ENCODE assay signal across 11 cellular contexts in the genomic region with DNA sequence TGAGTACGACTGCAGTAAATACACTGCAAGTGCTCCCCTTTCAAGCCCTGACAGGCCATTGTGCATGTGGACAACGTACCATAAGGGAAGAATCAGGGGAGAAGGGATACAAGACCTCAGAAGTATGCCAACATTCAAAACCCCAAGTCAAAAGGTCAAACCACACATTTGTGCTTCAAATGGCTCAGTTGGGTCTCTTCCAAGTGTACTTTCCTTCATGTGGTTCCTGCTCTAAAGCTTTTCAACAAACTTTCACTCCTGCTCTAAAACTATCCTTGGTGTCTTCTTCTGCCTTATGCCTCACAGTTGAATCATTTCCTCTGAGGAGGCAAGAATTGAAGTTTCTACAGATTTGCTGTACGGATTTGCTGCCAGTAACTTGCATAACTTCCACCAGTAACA.
DNase-seq lines count a peak whose midpoint lies in the region; ATAC-seq and TF ChIP-seq lines count a peak whose summit lies in the region.
"Had no signal": no experiment of that assay in that cellular context is flagged by ENCODE, and none has a peak within 500 bp of the region (broad histone marks: within the 10 kb centered on the region; RNA-seq: fewer than 3 reads in every experiment).

No MANE protein-coding gene starts in this region.

- H3K4me1 Mint-ChIP-seq in WTC11, result peaks cover 20% of the 10 kb centered on the region

- no peaks in the 10 kb centered on the region; the same call in 1 of the 2 replicates for H3K36me3 Mint-ChIP-seq in WTC11

- no peak overlapping the region for H3K4me3 Mint-ChIP-seq in WTC11
- H3K4me3 Mint-ChIP-seq: activated T-cell treated with anti-CD3 and anti-CD28 coated beads, Interleukin-2, amount 50 U/mL, for 4 hours had no signal

- intact Hi-C loops in PC-3 (cut with micrococcal nuclease), result no loop called here

- H3K9me2 ChIP-seq in PC-3 (replicated peaks; ENCODE audit: low read length), result no peaks in the 10 kb centered on the region

- CTCF ChIA-PET in PC-3 (lab: Charles Lee) (no interaction called here), WTC11 (lab: Charles Lee) (no interaction called here)

- no TSS peak for BruUV-seq in PC-3 (replicated peaks; lab: Mats Ljungman, UMichigan)

- peaks cover 5% of the 10 kb centered on the region; the same call in 1 of the 2 replicates for H3K9me3 Mint-ChIP-seq in WTC11

- H3K27ac Mint-ChIP-seq in WTC11, result no peak overlapping the region

- ATAC-seq in PC-3 (peak; percentile 92), HG02610 (IDR thresholded peaks at IDR 0.05; ENCODE audit: unreplicated experiment) (no peak), WTC11 (no peak)
- ATAC-seq: activated T-cell treated with anti-CD3 and anti-CD28 coated beads, Interleukin-2, amount 50 U/mL, for 4 hours; stimulated activated naive CD8-positive, alpha-beta T cell treated with anti-CD3 and anti-CD28 coated beads, Interleukin-15, Interleukin-2, amounts not matched to agents 100 U/mL and 50 U/mL, for 24 hours had no signal

- H3F3A ChIP-seq in PC-3 (ENCODE audit: low read length, unreplicated experiment), result no peaks in the 10 kb centered on the region

- H3K36me3 ChIP-seq in PC-3 (ENCODE audit: low read depth, low read length) (no peaks in the 10 kb centered on the region), osteoblast (ENCODE audit: insufficient read depth, low read length) (no peaks in the 10 kb centered on the region)

- H2AFZ ChIP-seq in PC-3 (ENCODE audit: low read length) (no peak overlapping the region), osteoblast (ENCODE audit: low read length) (peak overlapping the region; percentile 64)

- H3K27me3 ChIP-seq in PC-3 (ENCODE audit: low read length) (no peaks in the 10 kb centered on the region), osteoblast (ENCODE audit: insufficient read depth, low read length) (no peaks in the 10 kb centered on the region)

- DNase-seq in GM04503 (ENCODE audit: low read depth) (peak; percentile 98), PC-3 (peak; percentile 87), epidermal melanocyte (ENCODE audit: insufficient read length, low spot score) (peak; percentile 22), osteoblast (ENCODE audit: insufficient read length, low spot score, missing footprints) (peak; percentile 44), NCI-H524 treated with DMSO at 0.1 percent for 48 hours (lab: John Stamatoyannopoulos, UW) (no peak), WTC11 (ENCODE audit: low spot score) (no peak)
- DNase-seq in effector CD8-positive, alpha-beta T cell (lab: John Stamatoyannopoulos, UW), result no peak
- DNase-seq: activated T-cell treated with anti-CD3 and anti-CD28 coated beads, Interleukin-2, amount 50 U/mL, for 4 hours; NCI-H1048; stimulated activated naive CD8-positive, alpha-beta T cell treated with anti-CD3 and anti-CD28 coated beads, Interleukin-15, Interleukin-2, amounts not matched to agents 100 U/mL and 50 U/mL, for 24 hours had no signal

- H4K20me1 ChIP-seq in PC-3 (ENCODE audit: low read length) (no peaks in the 10 kb centered on the region), osteoblast (ENCODE audit: insufficient read depth, low read length) (no peaks in the 10 kb centered on the region)

- H3K9me3 ChIP-seq in PC-3 (ENCODE audit: low read length) (no peaks in the 10 kb centered on the region), osteoblast (ENCODE audit: low read depth, low read length) (no peaks in the 10 kb centered on the region)

- H3K27ac ChIP-seq in PC-3 (ENCODE audit: low read length) (peak overlapping the region; percentile 53), osteoblast (ENCODE audit: low read depth, low read length) (peak overlapping the region; percentile 81)

- POLR2A ChIA-PET in PC-3 (lab: Charles Lee; ENCODE audit: unreplicated experiment) (no interaction called here), WTC11 (lab: Charles Lee) (no interaction called here)

- H3K4me1 ChIP-seq in PC-3 (ENCODE audit: insufficient read depth, low read length) (peaks cover 28% of the 10 kb centered on the region), osteoblast (ENCODE audit: insufficient read depth, low read length) (peaks cover 35% of the 10 kb centered on the region)

- TF ChIP-seq CTCF in PC-3 (conservative IDR thresholded peaks at IDR 0.05; ENCODE audit: low read depth, low read length) (no peak), osteoblast (IDR thresholded peaks at IDR 0.05; ENCODE audit: extremely low read depth, low read depth, low read length) (no peak), WTC11 (IDR thresholded peaks at IDR 0.05) (no peak)

- H3K4me3 ChIP-seq in PC-3 (ENCODE audit: low read length) (no peak overlapping the region), osteoblast (ENCODE audit: insufficient read depth, low read length) (peak overlapping the region; percentile 48)

- H3K9ac ChIP-seq in PC-3 (ENCODE audit: low read length), result no peak overlapping the region

- H3K27me3 Mint-ChIP-seq in WTC11 (ENCODE audit: low read depth), result no peaks in the 10 kb centered on the region

- H3K79me2 ChIP-seq in PC-3 (ENCODE audit: low read length) (no peaks in the 10 kb centered on the region), osteoblast (ENCODE audit: insufficient read depth, low read length) (no peaks in the 10 kb centered on the region)

- H3K4me2 ChIP-seq in PC-3 (ENCODE audit: low read length) (peak overlapping the region; percentile 56), osteoblast (ENCODE audit: insufficient read depth, low read length) (peak overlapping the region; percentile 90)

TF ChIP-seq in WTC11, 78 proteins besides CTCF, POLR2A, EP300 and RAD21 (continues in another document):
- TF ChIP-seq MYBL2 (CRISPR knock-in tag; IDR thresholded peaks at IDR 0.05), result no peak
- TF ChIP-seq, protein P1, sequence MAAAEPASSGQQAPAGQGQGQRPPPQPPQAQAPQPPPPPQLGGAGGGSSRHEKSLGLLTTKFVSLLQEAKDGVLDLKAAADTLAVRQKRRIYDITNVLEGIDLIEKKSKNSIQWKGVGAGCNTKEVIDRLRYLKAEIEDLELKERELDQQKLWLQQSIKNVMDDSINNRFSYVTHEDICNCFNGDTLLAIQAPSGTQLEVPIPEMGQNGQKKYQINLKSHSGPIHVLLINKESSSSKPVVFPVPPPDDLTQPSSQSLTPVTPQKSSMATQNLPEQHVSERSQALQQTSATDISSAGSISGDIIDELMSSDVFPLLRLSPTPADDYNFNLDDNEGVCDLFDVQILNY (CRISPR knock-in tag; IDR thresholded peaks at IDR 0.05), result no peak
- TF ChIP-seq EMX1 (CRISPR knock-in tag; IDR thresholded peaks at IDR 0.05), result no peak
- TF ChIP-seq, protein P2, sequence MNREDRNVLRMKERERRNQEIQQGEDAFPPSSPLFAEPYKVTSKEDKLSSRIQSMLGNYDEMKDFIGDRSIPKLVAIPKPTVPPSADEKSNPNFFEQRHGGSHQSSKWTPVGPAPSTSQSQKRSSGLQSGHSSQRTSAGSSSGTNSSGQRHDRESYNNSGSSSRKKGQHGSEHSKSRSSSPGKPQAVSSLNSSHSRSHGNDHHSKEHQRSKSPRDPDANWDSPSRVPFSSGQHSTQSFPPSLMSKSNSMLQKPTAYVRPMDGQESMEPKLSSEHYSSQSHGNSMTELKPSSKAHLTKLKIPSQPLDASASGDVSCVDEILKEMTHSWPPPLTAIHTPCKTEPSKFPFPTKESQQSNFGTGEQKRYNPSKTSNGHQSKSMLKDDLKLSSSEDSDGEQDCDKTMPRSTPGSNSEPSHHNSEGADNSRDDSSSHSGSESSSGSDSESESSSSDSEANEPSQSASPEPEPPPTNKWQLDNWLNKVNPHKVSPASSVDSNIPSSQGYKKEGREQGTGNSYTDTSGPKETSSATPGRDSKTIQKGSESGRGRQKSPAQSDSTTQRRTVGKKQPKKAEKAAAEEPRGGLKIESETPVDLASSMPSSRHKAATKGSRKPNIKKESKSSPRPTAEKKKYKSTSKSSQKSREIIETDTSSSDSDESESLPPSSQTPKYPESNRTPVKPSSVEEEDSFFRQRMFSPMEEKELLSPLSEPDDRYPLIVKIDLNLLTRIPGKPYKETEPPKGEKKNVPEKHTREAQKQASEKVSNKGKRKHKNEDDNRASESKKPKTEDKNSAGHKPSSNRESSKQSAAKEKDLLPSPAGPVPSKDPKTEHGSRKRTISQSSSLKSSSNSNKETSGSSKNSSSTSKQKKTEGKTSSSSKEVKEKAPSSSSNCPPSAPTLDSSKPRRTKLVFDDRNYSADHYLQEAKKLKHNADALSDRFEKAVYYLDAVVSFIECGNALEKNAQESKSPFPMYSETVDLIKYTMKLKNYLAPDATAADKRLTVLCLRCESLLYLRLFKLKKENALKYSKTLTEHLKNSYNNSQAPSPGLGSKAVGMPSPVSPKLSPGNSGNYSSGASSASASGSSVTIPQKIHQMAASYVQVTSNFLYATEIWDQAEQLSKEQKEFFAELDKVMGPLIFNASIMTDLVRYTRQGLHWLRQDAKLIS (CRISPR knock-in tag; IDR thresholded peaks at IDR 0.05; ENCODE audit: borderline replicate concordance), result no peak
- TF ChIP-seq, protein P3, sequence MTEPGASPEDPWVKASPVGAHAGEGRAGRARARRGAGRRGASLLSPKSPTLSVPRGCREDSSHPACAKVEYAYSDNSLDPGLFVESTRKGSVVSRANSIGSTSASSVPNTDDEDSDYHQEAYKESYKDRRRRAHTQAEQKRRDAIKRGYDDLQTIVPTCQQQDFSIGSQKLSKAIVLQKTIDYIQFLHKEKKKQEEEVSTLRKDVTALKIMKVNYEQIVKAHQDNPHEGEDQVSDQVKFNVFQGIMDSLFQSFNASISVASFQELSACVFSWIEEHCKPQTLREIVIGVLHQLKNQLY (CRISPR knock-in tag; IDR thresholded peaks at IDR 0.05), result no peak
- TF ChIP-seq, protein P4, sequence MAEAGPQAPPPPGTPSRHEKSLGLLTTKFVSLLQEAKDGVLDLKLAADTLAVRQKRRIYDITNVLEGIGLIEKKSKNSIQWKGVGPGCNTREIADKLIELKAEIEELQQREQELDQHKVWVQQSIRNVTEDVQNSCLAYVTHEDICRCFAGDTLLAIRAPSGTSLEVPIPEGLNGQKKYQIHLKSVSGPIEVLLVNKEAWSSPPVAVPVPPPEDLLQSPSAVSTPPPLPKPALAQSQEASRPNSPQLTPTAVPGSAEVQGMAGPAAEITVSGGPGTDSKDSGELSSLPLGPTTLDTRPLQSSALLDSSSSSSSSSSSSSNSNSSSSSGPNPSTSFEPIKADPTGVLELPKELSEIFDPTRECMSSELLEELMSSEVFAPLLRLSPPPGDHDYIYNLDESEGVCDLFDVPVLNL (CRISPR knock-in tag; IDR thresholded peaks at IDR 0.05; ENCODE audit: borderline replicate concordance, low read depth), result no peak
- no peak for TF ChIP-seq SOX15 (CRISPR knock-in tag; IDR thresholded peaks at IDR 0.05)

Comparison
In these comparisons a context has a peak if more than half of its experiments do, and no peak if none do; other contexts are left out.
1. DNase-seq: peak in GM04503 (single experiment), PC-3 (single experiment), epidermal melanocyte (single experiment) and osteoblast (single experiment); none in NCI-H524 treated with DMSO at 0.1 percent for 48 hours (single experiment), effector CD8-positive, alpha-beta T cell (single experiment) and WTC11 (single experiment).